ENCODE assay signal across 28 cellular contexts in genomic region chr3:38316356-38317185, GRCh38. TPM values are rescaled to one million over a fixed set of nuclear protein-coding genes. Genes with fewer than 3 reads are reported as not detected.
"Had no signal": no experiment of that assay in that cellular context is flagged by ENCODE, and none has a peak within 500 bp of the region (broad histone marks: within the 10 kb centered on the region; RNA-seq: fewer than 3 reads in every experiment).

No MANE protein-coding gene starts in this region.

- H3K9me3 ChIP-seq: pancreas, prostate gland, sigmoid colon, vagina had no signal

- H3K36me3 ChIP-seq: heart left ventricle, left ventricle myocardium inferior, pancreas, prostate gland, sigmoid colon, tibial nerve, vagina had no signal

- H3K27ac ChIP-seq: heart left ventricle, left ventricle myocardium inferior, pancreas, prostate gland, sigmoid colon, tibial nerve, vagina had no signal

- H3K4me1 ChIP-seq: heart left ventricle, left ventricle myocardium inferior, pancreas, prostate gland, sigmoid colon, tibial nerve, vagina had no signal

- ATAC-seq: heart left ventricle; natural killer cell; pancreas; stimulated activated memory B cell treated with anti-CD40 and anti-IgM and Interleukin-4, amounts not matched to agents 10 μg/mL and 1 μg/mL and 100 μg/mL, for 72 hours had no signal

- DNase-seq: heart left ventricle; hypothalamus; islet precursor cell; left ventricle myocardium inferior; mesendoderm; naive B cell; natural killer cell; pancreas; posterior cingulate gyrus; retina; right cardiac atrium; sigmoid colon; stimulated activated CD4-positive, alpha-beta T cell treated with anti-CD3 and anti-CD28 coated beads, Interleukin-1b, Interleukin-23, amount 100 ng/mL, for 48 hours; stimulated activated CD4-positive, alpha-beta T cell treated with anti-CD3 and anti-CD28 coated beads, Interleukin-2, amount 100 ng/mL, for 48 hours; stimulated activated CD4-positive, alpha-beta T cell treated with anti-CD3 and anti-CD28 coated beads, Interleukin-4, amount 100 ng/mL, for 4 hours; stimulated activated CD8-positive, alpha-beta memory T cell treated with anti-CD3 and anti-CD28 coated beads, Interleukin-4, amount 100 ng/mL, for 48 hours; stimulated activated naive CD4-positive, alpha-beta T cell treated with Interleukin-2 at 50 U/mL for 16 hours; stimulated activated naive CD8-positive, alpha-beta T cell treated with anti-CD3 and anti-CD28 coated beads, Interleukin-15, amount 100 ng/mL, for 72 hours had no signal

- H3K4me3 ChIP-seq: heart left ventricle, left ventricle myocardium inferior, lung, pancreas, prostate gland, sigmoid colon, smooth muscle cell, tibial nerve, vagina had no signal

- FAIRE-seq: pancreas had no signal

- H3K27me3 ChIP-seq: heart left ventricle, pancreas, sigmoid colon, tibial nerve, vagina had no signal

- H3K4me2 ChIP-seq: smooth muscle cell had no signal

RNA-seq across cellular contexts. Expression of gene SLC22A14, which starts 34.5 kb away (rescaled TPM):
- total RNA-seq: left ventricle myocardium inferior, lung, sigmoid colon had no signal

RNA-seq across cellular contexts. Expression of gene SLC22A13, which starts 51.0 kb away (rescaled TPM):
- total RNA-seq: kidney epithelial cell, left ventricle myocardium inferior, mononuclear cell, vagina had no signal
- polyA plus RNA-seq: neural cell, smooth muscle cell, urinary bladder had no signal
